Comparison of ENCODE assay signal across 8 cellular contexts in genomic region chr6:128725271-128726233, GRCh38.
DNase-seq lines count a peak whose midpoint lies in the region; ATAC-seq and TF ChIP-seq lines count a peak whose summit lies in the region.

No MANE protein-coding gene starts in this region.

- no peaks in the 10 kb centered on the region for H3K36me3 Mint-ChIP-seq in Caco-2 (ENCODE audit: insufficient read depth, unreplicated experiment)
- no peaks in the 10 kb centered on the region for H3K36me3 Mint-ChIP-seq in chondrocyte (ENCODE audit: low read depth)

- TF ChIP-seq CTCF in Caco-2 (IDR thresholded peaks at IDR 0.05; ENCODE audit: insufficient read depth in 1 of 2, low read depth in 1 of 2, low read length in 1 of 2, severe bottlenecking in 1 of 2, unreplicated experiment in 1 of 2) (peak; percentile 55 to 80), chondrocyte (IDR thresholded peaks at IDR 0.05) (peak; percentile 89)

- H3K9me3 ChIP-seq in Caco-2 = no peaks in the 10 kb centered on the region

- H3K27ac Mint-ChIP-seq in Caco-2 (ENCODE audit: unreplicated experiment) = no peak overlapping the region
- H3K27ac Mint-ChIP-seq in chondrocyte (ENCODE audit: unreplicated experiment) = no peak overlapping the region

- DNase-seq in Caco-2 (peak in 1 of 2 experiments; percentile 45), NOMO-1 treated with DMSO at 0.1 percent for 48 hours (lab: John Stamatoyannopoulos, UW; ENCODE audit: unreplicated experiment) (peak; percentile 8), chondrocyte (ENCODE audit: low spot score) (no peak), medulla oblongata (ENCODE audit: extremely low spot score) (peak; percentile 61), NCI-H1048 (lab: John Stamatoyannopoulos, UW) (no peak)

- H3K9me3 Mint-ChIP-seq in Caco-2 (ENCODE audit: unreplicated experiment) = no peaks in the 10 kb centered on the region
- peaks cover 5% of the 10 kb centered on the region for H3K9me3 Mint-ChIP-seq in chondrocyte (ENCODE audit: low read depth)

- no peak overlapping the region for H3K4me3 ChIP-seq in Caco-2 (ENCODE audit: low read depth, low read length)

- H3K36me3 ChIP-seq in Caco-2 (ENCODE audit: control insufficient read depth, insufficient read depth, low read length) = no peaks in the 10 kb centered on the region

- no peaks in the 10 kb centered on the region for H3K27me3 ChIP-seq in Caco-2 (replicated peaks; ENCODE audit: control insufficient read depth, insufficient read depth, low read length)

- no TSS peak for BruUV-seq in Caco-2 (replicated peaks; lab: Mats Ljungman, UMichigan)

- H3K27me3 Mint-ChIP-seq in Caco-2 (ENCODE audit: insufficient read depth, unreplicated experiment) = peaks cover 16% of the 10 kb centered on the region
- H3K27me3 Mint-ChIP-seq in chondrocyte (ENCODE audit: low read depth) = peaks cover 8% of the 10 kb centered on the region

- H3K4me3 Mint-ChIP-seq in Caco-2 (ENCODE audit: unreplicated experiment) (no peak overlapping the region), chondrocyte (ENCODE audit: unreplicated experiment) (no peak overlapping the region)

- H3K4me1 Mint-ChIP-seq in Caco-2 (ENCODE audit: low read depth, unreplicated experiment) = no peaks in the 10 kb centered on the region
- H3K4me1 Mint-ChIP-seq in chondrocyte (ENCODE audit: low read depth) = no peaks in the 10 kb centered on the region

- no peaks in the 10 kb centered on the region for H3K4me1 ChIP-seq in Caco-2

- POLR2A ChIA-PET in Caco-2 (lab: Charles Lee) = no interaction called here

- CTCF ChIA-PET in Caco-2 (lab: Charles Lee) = no interaction called here

- intact Hi-C loops in Caco-2 (cut with micrococcal nuclease; ENCODE audit: unreplicated experiment) = loop anchor here (1.0 to 5.0 kb wide), 2 partner anchors 527 to 647 kb away; no protein-coding TSS in a partner anchor

- ATAC-seq in GM21367 (IDR thresholded peaks at IDR 0.05; ENCODE audit: unreplicated experiment) (peak; percentile 42), GM21723 (IDR thresholded peaks at IDR 0.05; ENCODE audit: unreplicated experiment) (no peak), HG02642 (IDR thresholded peaks at IDR 0.05; ENCODE audit: poor library complexity, unreplicated experiment) (no peak)

Comparison
In these comparisons a context has a peak if more than half of its experiments do, and no peak if none do; other contexts are left out.
1. DNase-seq: peak in NOMO-1 treated with DMSO at 0.1 percent for 48 hours (single experiment) and medulla oblongata (single experiment); none in chondrocyte (single experiment) and NCI-H1048 (single experiment).